In the genomic region with DNA sequence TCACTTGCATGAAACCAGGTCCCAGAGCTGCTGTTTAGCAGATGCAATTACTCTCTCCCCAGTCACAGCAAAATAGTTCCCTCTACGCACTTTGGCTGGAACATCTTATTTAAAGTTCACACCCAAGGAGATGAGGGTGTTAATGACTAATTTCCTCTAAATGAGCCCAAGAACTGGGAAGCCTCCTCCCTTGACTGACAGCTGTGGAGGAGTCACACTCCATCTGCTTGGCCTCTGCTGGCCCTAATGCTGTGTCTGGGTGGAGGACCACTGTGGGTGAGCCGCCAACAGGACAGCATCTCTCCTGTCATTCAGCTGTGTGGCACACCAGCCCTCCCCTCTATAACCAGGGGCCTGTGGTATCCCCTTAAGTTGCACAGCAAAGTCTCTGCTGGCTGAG, we compare ENCODE assay signal across 26 cellular contexts.
"Had no signal": no experiment of that assay in that cellular context is flagged by ENCODE, and none has a peak within 500 bp of the region (broad histone marks: within the 10 kb centered on the region; RNA-seq: fewer than 3 reads in every experiment).

No MANE protein-coding gene starts in this region.

- H3K9me3 ChIP-seq: ovary, psoas muscle, right lobe of liver, sigmoid colon, stomach, thoracic aorta, thyroid gland, upper lobe of right lung, uterus had no signal

- ATAC-seq: naive thymus-derived CD8-positive, alpha-beta T cell; natural killer cell treated with Interleukin-12 subunit alpha and Interleukin-12 subunit beta and Interleukin-15 and Interleukin-18, amount 100 ng/mL, for 72 hours; psoas muscle; right lobe of liver; stimulated activated effector memory CD8-positive, alpha-beta T cell treated with anti-CD3 and anti-CD28 coated beads, Interleukin-12 subunit alpha, Interleukin-12 subunit beta, amount 100 ng/mL, for 72 hours; stimulated activated naive B cell treated with anti-CD40 and anti-IgM and Interleukin-4, amounts not matched to agents 10 μg/mL and 1 μg/mL and 100 μg/mL, for 72 hours; upper lobe of right lung had no signal

- H3K27ac ChIP-seq: ovary, parathyroid adenoma, psoas muscle, right lobe of liver, sigmoid colon, stomach, thoracic aorta, thyroid gland, tibial nerve, upper lobe of right lung, uterus had no signal

- H3K79me2 ChIP-seq: parathyroid adenoma had no signal

- H3K9ac ChIP-seq: parathyroid adenoma had no signal

- H3K4me3 ChIP-seq: ovary, psoas muscle, right lobe of liver, sigmoid colon, stomach, thoracic aorta, thyroid gland, tibial nerve, upper lobe of right lung, uterus had no signal

- H3K36me3 ChIP-seq: ovary, right lobe of liver, sigmoid colon, stomach, thoracic aorta, thyroid gland, tibial nerve, upper lobe of right lung, uterus had no signal

- DNase-seq: naive thymus-derived CD8-positive, alpha-beta T cell; nephron progenitor cell; occipital lobe; ovary; posterior cingulate gyrus; psoas muscle; right cardiac atrium; right lobe of liver; sigmoid colon; small intestine; stimulated activated CD4-positive, alpha-beta T cell treated with anti-CD3 and anti-CD28 coated beads, Interleukin-15, amount 100 ng/mL, for 24 hours; stimulated activated CD4-positive, alpha-beta T cell treated with anti-CD3 and anti-CD28 coated beads, Interleukin-2, amount 100 ng/mL, for 24 hours; stimulated activated CD4-positive, alpha-beta T cell treated with anti-CD3 and anti-CD28 coated beads, Interleukin-2, amount 100 ng/mL, for 48 hours; stimulated activated CD4-positive, alpha-beta T cell treated with anti-CD3 and anti-CD28 coated beads, Interleukin-4, amount 100 ng/mL, for 24 hours; stimulated activated naive B cell treated with anti-CD40 and anti-IgM and Interleukin-4, amounts not matched to agents 10 μg/mL and 1 μg/mL and 100 μg/mL, for 72 hours; stimulated activated naive CD4-positive, alpha-beta T cell treated with Interleukin-2 at 50 U/mL for 16 hours; stomach; thyroid gland; trophoblast cell; upper lobe of right lung; uterus had no signal

- H3K4me1 ChIP-seq: parathyroid adenoma, psoas muscle, right lobe of liver, sigmoid colon, stomach, thyroid gland, tibial nerve, upper lobe of right lung, uterus had no signal

- H3K27me3 ChIP-seq: ovary, right lobe of liver, sigmoid colon, stomach, thyroid gland, tibial nerve, upper lobe of right lung, uterus had no signal
